Comparison of ENCODE assay signal across 8 cellular contexts in the genomic region with DNA sequence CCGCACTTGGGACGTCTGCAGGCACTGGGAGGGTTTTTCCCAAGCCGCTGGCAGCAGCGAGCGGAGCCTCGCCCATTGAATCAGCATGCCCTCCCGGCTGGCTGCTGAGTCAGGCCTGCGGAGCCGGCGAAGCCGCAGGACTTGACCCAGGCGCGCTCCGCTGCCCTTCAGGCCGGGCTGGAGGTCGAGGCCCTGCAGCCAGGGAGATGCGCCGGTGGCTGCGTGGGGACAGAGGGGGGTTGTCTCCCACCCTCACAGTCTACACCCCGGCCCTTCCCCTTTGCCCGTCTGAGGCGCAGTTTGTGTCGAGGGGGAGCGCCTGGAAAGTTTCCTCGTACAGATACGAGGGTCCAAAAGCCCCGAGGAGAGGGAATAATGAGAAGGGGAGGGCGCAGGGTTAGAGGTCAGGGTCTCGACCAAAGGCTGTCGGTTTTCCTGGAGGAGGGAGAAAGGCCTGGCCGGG. TPM values are rescaled to one million over a fixed set of nuclear protein-coding genes. Genes with fewer than 3 reads are reported as not detected.
DNase-seq lines count a peak whose midpoint lies in the region; ATAC-seq and TF ChIP-seq lines count a peak whose summit lies in the region.

No MANE protein-coding gene starts in this region.

- DNase-seq in Calu3 (peak; percentile 76), WTC11 (ENCODE audit: low spot score) (peak; percentile 68), esophagus muscularis mucosa (ENCODE audit: extremely low spot score) (peak; percentile 93), mucosa of gallbladder (ENCODE audit: low spot score) (peak; percentile 51), type B pancreatic cell (ENCODE audit: extremely low spot score, unreplicated experiment) (peak; percentile 77)

- POLR2A ChIA-PET in WTC11 (lab: Charles Lee), result interaction anchor here (1.0 kb wide), 1 partner anchor 67 kb away, joined by 3 read pairs; no protein-coding TSS in a partner anchor

- H3K27me3 Mint-ChIP-seq in Calu3 (ENCODE audit: unreplicated experiment) (no peaks in the 10 kb centered on the region), WTC11 (ENCODE audit: low read depth) (no peaks in the 10 kb centered on the region), type B pancreatic cell (peaks cover 3% of the 10 kb centered on the region)

- H3K4me3 ChIP-seq in esophagus muscularis mucosa, result peak overlapping the region; percentile 82 to 98 (median 96)

- ATAC-seq in HG03139 (IDR thresholded peaks at IDR 0.05; ENCODE audit: unreplicated experiment) (peak; percentile 12), WTC11 (peak; percentile 54), GM21360 (IDR thresholded peaks at IDR 0.05; ENCODE audit: unreplicated experiment) (no peak), HG02852 (IDR thresholded peaks at IDR 0.05; ENCODE audit: unreplicated experiment) (no peak)

- peak; percentile 75 for TF ChIP-seq POLR2A in esophagus muscularis mucosa (IDR thresholded peaks at IDR 0.05; ENCODE audit: low read depth)

- H3K27ac ChIP-seq in esophagus muscularis mucosa (replicated peaks in 1 of 4), result peak overlapping the region; percentile 95 to 100 (median 99)

- 5% methylated on average over 31 of the region's 31 CpGs for WGBS in esophagus muscularis mucosa

- CTCF ChIA-PET in Calu3 (lab: Charles Lee), result interaction anchor here (0.5 kb wide), 1 partner anchor 35 kb away, joined by 6 read pairs; no protein-coding TSS in a partner anchor
- CTCF ChIA-PET in WTC11 (lab: Charles Lee), result interaction anchor here (1.2 to 1.5 kb wide), 2 partner anchors 9 to 67 kb away, joined by 3 to 4 read pairs; no protein-coding TSS in a partner anchor

- TF ChIP-seq EP300 in esophagus muscularis mucosa (IDR thresholded peaks at IDR 0.05), result no peak

- no peaks in the 10 kb centered on the region for H3K9me3 ChIP-seq in esophagus muscularis mucosa

- H3K4me1 ChIP-seq in esophagus muscularis mucosa, result peaks cover 62 to 69% (median 67%) of the 10 kb centered on the region in 4 donors

- H3K27ac Mint-ChIP-seq in Calu3 (ENCODE audit: unreplicated experiment) (peak overlapping the region; percentile 72), WTC11 (peak overlapping the region; percentile 85; the same call in 1 of the 2 replicates), type B pancreatic cell (peak overlapping the region; percentile 76)

- intact Hi-C loops in Calu3 (cut with micrococcal nuclease; ENCODE audit: unreplicated experiment), result loop anchor here (10.0 kb wide), 1 partner anchor 53 kb away; no protein-coding TSS in a partner anchor
- intact Hi-C loops in esophagus muscularis mucosa (cut with DNase I), result loop anchor here (5.0 kb wide), 1 partner anchor 51 kb away; no protein-coding TSS in a partner anchor

- H3K36me3 ChIP-seq in esophagus muscularis mucosa, result peaks cover 0 to 17% (median 4%) of the 10 kb centered on the region in 4 donors

- H3K36me3 Mint-ChIP-seq in Calu3 (ENCODE audit: insufficient read depth, unreplicated experiment), result peaks cover 45% of the 10 kb centered on the region
- no peaks in the 10 kb centered on the region for H3K36me3 Mint-ChIP-seq in WTC11
- peaks cover under 1% of the 10 kb centered on the region for H3K36me3 Mint-ChIP-seq in type B pancreatic cell

- H3K4me1 Mint-ChIP-seq in Calu3 (ENCODE audit: low read depth, unreplicated experiment) (peaks cover 29% of the 10 kb centered on the region), WTC11 (peaks cover 21% of the 10 kb centered on the region), type B pancreatic cell (ENCODE audit: unreplicated experiment) (peaks cover 4% of the 10 kb centered on the region)

- H3K4me3 Mint-ChIP-seq in Calu3 (ENCODE audit: low read depth, unreplicated experiment) (peak overlapping the region; percentile 79), WTC11 (peak overlapping the region; percentile 74), type B pancreatic cell (peak overlapping the region; percentile 87)

- H3K27me3 ChIP-seq in esophagus muscularis mucosa, result no peaks in the 10 kb centered on the region

- TF ChIP-seq CTCF in Calu3 (IDR thresholded peaks at IDR 0.05; ENCODE audit: unreplicated experiment) (no peak), WTC11 (IDR thresholded peaks at IDR 0.05) (no peak), esophagus muscularis mucosa (IDR thresholded peaks at IDR 0.05) (no peak), type B pancreatic cell (conservative IDR thresholded peaks at IDR 0.05) (no peak)

- no TSS peak for BruUV-seq in Calu3 (replicated peaks; lab: Mats Ljungman, UMichigan)

- H3K9me3 Mint-ChIP-seq in Calu3 (ENCODE audit: low read depth, unreplicated experiment) (no peaks in the 10 kb centered on the region), WTC11 (no peaks in the 10 kb centered on the region), type B pancreatic cell (no peaks in the 10 kb centered on the region)

TF ChIP-seq in WTC11, 78 proteins besides CTCF, POLR2A, EP300 and RAD21 (continues in another document):
- TF ChIP-seq E2F1 (CRISPR knock-in tag; IDR thresholded peaks at IDR 0.05) (no peak), FOXJ3 (CRISPR knock-in tag; IDR thresholded peaks at IDR 0.05; ENCODE audit: borderline replicate concordance) (no peak), ETV6 (CRISPR knock-in tag; IDR thresholded peaks at IDR 0.05) (no peak; the same call in 1 of the 2 replicates), NFATC4 (CRISPR knock-in tag; IDR thresholded peaks at IDR 0.05) (no peak), HMGA2 (CRISPR knock-in tag; IDR thresholded peaks at IDR 0.05) (no peak)
- TF ChIP-seq, protein P1, sequence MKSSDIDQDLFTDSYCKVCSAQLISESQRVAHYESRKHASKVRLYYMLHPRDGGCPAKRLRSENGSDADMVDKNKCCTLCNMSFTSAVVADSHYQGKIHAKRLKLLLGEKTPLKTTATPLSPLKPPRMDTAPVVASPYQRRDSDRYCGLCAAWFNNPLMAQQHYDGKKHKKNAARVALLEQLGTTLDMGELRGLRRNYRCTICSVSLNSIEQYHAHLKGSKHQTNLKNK (CRISPR knock-in tag; IDR thresholded peaks at IDR 0.05), result no peak
- TF ChIP-seq, protein P2, sequence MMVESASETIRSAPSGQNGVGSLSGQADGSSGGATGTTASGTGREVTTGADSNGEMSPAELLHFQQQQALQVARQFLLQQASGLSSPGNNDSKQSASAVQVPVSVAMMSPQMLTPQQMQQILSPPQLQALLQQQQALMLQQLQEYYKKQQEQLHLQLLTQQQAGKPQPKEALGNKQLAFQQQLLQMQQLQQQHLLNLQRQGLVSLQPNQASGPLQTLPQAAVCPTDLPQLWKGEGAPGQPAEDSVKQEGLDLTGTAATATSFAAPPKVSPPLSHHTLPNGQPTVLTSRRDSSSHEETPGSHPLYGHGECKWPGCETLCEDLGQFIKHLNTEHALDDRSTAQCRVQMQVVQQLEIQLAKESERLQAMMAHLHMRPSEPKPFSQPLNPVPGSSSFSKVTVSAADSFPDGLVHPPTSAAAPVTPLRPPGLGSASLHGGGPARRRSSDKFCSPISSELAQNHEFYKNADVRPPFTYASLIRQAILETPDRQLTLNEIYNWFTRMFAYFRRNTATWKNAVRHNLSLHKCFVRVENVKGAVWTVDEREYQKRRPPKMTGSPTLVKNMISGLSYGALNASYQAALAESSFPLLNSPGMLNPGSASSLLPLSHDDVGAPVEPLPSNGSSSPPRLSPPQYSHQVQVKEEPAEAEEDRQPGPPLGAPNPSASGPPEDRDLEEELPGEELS (CRISPR knock-in tag; IDR thresholded peaks at IDR 0.05), result no peak
- TF ChIP-seq, protein P3, sequence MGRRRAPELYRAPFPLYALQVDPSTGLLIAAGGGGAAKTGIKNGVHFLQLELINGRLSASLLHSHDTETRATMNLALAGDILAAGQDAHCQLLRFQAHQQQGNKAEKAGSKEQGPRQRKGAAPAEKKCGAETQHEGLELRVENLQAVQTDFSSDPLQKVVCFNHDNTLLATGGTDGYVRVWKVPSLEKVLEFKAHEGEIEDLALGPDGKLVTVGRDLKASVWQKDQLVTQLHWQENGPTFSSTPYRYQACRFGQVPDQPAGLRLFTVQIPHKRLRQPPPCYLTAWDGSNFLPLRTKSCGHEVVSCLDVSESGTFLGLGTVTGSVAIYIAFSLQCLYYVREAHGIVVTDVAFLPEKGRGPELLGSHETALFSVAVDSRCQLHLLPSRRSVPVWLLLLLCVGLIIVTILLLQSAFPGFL (CRISPR knock-in tag; IDR thresholded peaks at IDR 0.05; ENCODE audit: borderline replicate concordance), result no peak

RNA-seq across cellular contexts. Expression of gene KLC1, which starts 0.8 kb away (rescaled TPM):
- 124 and 128 TPM in 2 replicates for total RNA-seq in Calu3 (2022)
- total RNA-seq in WTC11 (2021), result 134 to 171 TPM (median 147 TPM) in 3 replicates
- total RNA-seq in esophagus muscularis mucosa, result 100 to 1,000 TPM; 285 to 343 (median 312) TPM
- total RNA-seq in mucosa of gallbladder, result 171 TPM
- 125 and 145 TPM in 2 replicates for total RNA-seq in type B pancreatic cell (ENCODE audit: low replicate concordance)

Comparison
In these comparisons a context has a peak if more than half of its experiments do, and no peak if none do; other contexts are left out.
1. ATAC-seq: peak in HG03139 (single experiment) and WTC11 (single experiment); none in GM21360 (single experiment) and HG02852 (single experiment).
2. Peak in every context shown above with its lines, with median percentiles within 50 percentile points of each other: DNase-seq, H3K27ac Mint-ChIP-seq and H3K4me3 Mint-ChIP-seq.